In the genomic region with DNA sequence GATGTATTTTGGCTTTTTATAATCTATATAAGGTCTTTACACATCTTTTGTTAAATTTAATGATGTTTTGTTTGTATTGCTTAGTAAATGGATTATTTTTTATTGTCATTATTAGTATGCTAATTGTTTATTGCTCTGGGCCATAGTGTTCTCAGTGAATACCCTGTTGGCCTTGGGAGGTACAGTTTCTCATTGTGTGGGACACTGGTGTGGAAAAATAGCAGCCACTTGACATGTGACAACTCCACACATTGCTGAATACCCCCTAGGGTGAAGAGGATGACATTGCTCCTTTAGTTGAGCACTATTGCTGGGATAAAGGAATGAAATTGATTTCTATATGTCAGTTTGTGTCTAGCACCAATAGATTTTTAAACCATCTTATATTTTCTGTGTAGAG, we compare ENCODE assay signal across 18 cellular contexts.
DNase-seq lines count a peak whose midpoint lies in the region; TF ChIP-seq lines count a peak whose summit lies in the region.
"Had no signal": no experiment of that assay in that cellular context is flagged by ENCODE, and none has a peak within 500 bp of the region (broad histone marks: within the 10 kb centered on the region; RNA-seq: fewer than 3 reads in every experiment).

No MANE protein-coding gene starts in this region.

- H3K4me1 ChIP-seq in left ventricle myocardium inferior = peaks cover 97% of the 10 kb centered on the region
- peaks cover 6% of the 10 kb centered on the region for H3K4me1 ChIP-seq in HEK293 (ENCODE audit: control insufficient read depth, insufficient read depth, low read length)

- intact Hi-C loops in left ventricle myocardium inferior (cut with micrococcal nuclease) = no loop called here
- intact Hi-C loops in cardiac septum (cut with DNase I) = no loop called here
- intact Hi-C loops in dorsolateral prefrontal cortex (cut with DNase I) = loop anchor here (5.0 to 10.0 kb wide), 3 partner anchors 95 to 168 kb away; partner anchors contain the start of gene CCNY (in 1 of the 2)

- TF ChIP-seq CTCF in left ventricle myocardium inferior (IDR thresholded peaks at IDR 0.05; ENCODE audit: borderline replicate concordance) (no peak), HEK293 (tag by site-specific recombination; IDR thresholded peaks at IDR 0.05) (no peak), dorsolateral prefrontal cortex (IDR thresholded peaks at IDR 0.05 in 54 of 56, conservative IDR thresholded peaks at IDR 0.05 in 2 of 56; ENCODE audit: low read depth in 1 of 56, partially characterized antibody in 56 of 56) (peak in 2 of 56 donors; percentile 10 to 14)

- H3K27ac ChIP-seq in left ventricle myocardium inferior (replicated peaks) (peak overlapping the region; percentile 20), HEK293 (ENCODE audit: extremely low read depth, low read depth, low read length) (no peak overlapping the region), dorsolateral prefrontal cortex (peak overlapping the region in 49 of 59 donors; percentile 3 to 98 (median 69))
- H3K27ac ChIP-seq: GM23248 had no signal

- DNase-seq in left ventricle myocardium inferior (no peak), cardiac septum (ENCODE audit: low spot score) (no peak), dorsolateral prefrontal cortex (no peak), pons (ENCODE audit: low spot score) (peak; percentile 57), cerebellar nuclear complex (lab: John Stamatoyannopoulos, UW) (no peak), NCI-H345 treated with DMSO at 0.1 percent for 48 hours (lab: John Stamatoyannopoulos, UW; ENCODE audit: unreplicated experiment) (no peak), hypothalamus (lab: John Stamatoyannopoulos, UW) (no peak)
- DNase-seq: ACHN; BE2C; CD4-positive, alpha-beta memory T cell; DMS153; DMS79; GDM1; GM23248; HCEC 1CT; HFFc6; IMR-90 had no signal

- no peaks in the 10 kb centered on the region for H3K27me3 ChIP-seq in left ventricle myocardium inferior (ENCODE audit: low read depth)
- no peaks in the 10 kb centered on the region for H3K27me3 ChIP-seq in dorsolateral prefrontal cortex
- H3K27me3 ChIP-seq: BE2C had no signal

- H3K9me3 ChIP-seq in left ventricle myocardium inferior (replicated peaks) (no peaks in the 10 kb centered on the region), HEK293 (ENCODE audit: control insufficient read depth, insufficient read depth, low read depth, low read length) (no peaks in the 10 kb centered on the region)
- H3K9me3 ChIP-seq: BE2C had no signal

- H3K36me3 ChIP-seq in left ventricle myocardium inferior (no peaks in the 10 kb centered on the region), HEK293 (ENCODE audit: control insufficient read depth in 2 of 2, insufficient read depth in 1 of 2, low read length in 2 of 2) (no peaks in the 10 kb centered on the region)
- H3K36me3 ChIP-seq: BE2C had no signal

- CTCF ChIA-PET in HEK293 (lab: Yijun Ruan, JAX) = no interaction called here

- H3K4me3 ChIP-seq in left ventricle myocardium inferior = no peak overlapping the region
- no peak overlapping the region for H3K4me3 ChIP-seq in HEK293 (ENCODE audit: low read depth, low read length)
- H3K4me3 ChIP-seq in dorsolateral prefrontal cortex = no peak overlapping the region
- H3K4me3 ChIP-seq: GM23248 had no signal

- POLR2A ChIA-PET in HEK293 (lab: Yijun Ruan, JAX) = no interaction called here

TF ChIP-seq in HEK293, 187 proteins besides CTCF, POLR2A, EP300 and RAD21:
- TF ChIP-seq SCRT2 (tag by site-specific recombination; IDR thresholded peaks at IDR 0.05) = no peak
- no peak for TF ChIP-seq ZNF843 (tag by site-specific recombination; IDR thresholded peaks at IDR 0.05)
- TF ChIP-seq GLIS1 (tag by site-specific recombination; IDR thresholded peaks at IDR 0.05) = peak; percentile 84

Comparison
In these comparisons a context has a peak if more than half of its experiments do, and no peak if none do; other contexts are left out.
1. intact Hi-C loops: an anchor here in dorsolateral prefrontal cortex (5.0 to 10.0 kb wide); none called in left ventricle myocardium inferior and cardiac septum.